22 cellular contexts compared by ENCODE assay signal in the genomic region with DNA sequence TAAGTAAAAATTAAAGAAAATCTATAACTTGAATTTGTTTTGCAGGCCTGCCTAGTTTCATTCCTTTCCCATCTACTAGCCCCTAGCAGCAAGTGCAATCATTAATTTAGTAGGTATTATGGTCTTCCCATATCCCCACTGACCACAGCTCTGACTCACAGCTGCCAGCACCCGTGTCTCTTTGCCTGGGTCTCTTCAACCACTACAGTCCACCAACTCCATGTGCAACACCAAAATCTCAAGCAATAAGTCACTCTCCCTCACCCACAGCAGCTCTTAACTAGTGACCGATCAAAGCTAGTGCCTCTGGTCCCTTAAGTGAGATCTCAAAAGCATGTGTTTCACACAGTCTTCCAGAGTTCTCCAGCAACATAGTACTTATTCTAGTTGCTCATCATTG. TPM values are rescaled to one million over a fixed set of nuclear protein-coding genes. Genes with fewer than 3 reads are reported as not detected.
"Had no signal": no experiment of that assay in that cellular context is flagged by ENCODE, and none has a peak within 500 bp of the region (broad histone marks: within the 10 kb centered on the region; RNA-seq: fewer than 3 reads in every experiment).

No MANE protein-coding gene starts in this region.

- ATAC-seq: activated CD8-positive, alpha-beta T cell treated with anti-CD3 and anti-CD28 coated beads for 36 hours; foreskin keratinocyte; heart left ventricle; mucosa of descending colon; stimulated activated naive CD8-positive, alpha-beta T cell treated with anti-CD3 and anti-CD28 coated beads, Interleukin-15, Interleukin-2, amounts not matched to agents 100 U/mL and 50 U/mL, for 24 hours had no signal

- H3K27me3 ChIP-seq: foreskin keratinocyte, heart left ventricle, right atrium auricular region, tibial artery had no signal

- DNase-seq: activated CD4-positive, alpha-beta T cell treated with anti-CD3 and anti-CD28 coated beads, Interleukin-2, amount 10 ng/mL, durations not matched to agents 24 days and 14 days; activated CD4-positive, CD25-positive, alpha-beta regulatory T cell; activated CD8-positive, alpha-beta T cell treated with anti-CD3 and anti-CD28 coated beads for 36 hours; activated naive CD4-positive, alpha-beta T cell treated with Interleukin-2 at 50 U/mL for 16 hours; activated naive CD8-positive, alpha-beta T cell treated with anti-CD3 and anti-CD28 coated beads, Interleukin-2, amount 10 ng/mL, durations not matched to agents 7 days and 5 days; activated T-cell treated with anti-CD3 and anti-CD28 coated beads, Interleukin-2, amount 50 U/mL, for 1 hour; caudate nucleus; foreskin keratinocyte; heart left ventricle; left ventricle myocardium inferior; mucosa of descending colon; naive B cell; stimulated activated CD4-positive, alpha-beta T cell treated with anti-CD3 and anti-CD28 coated beads, Interleukin-2, amount 100 ng/mL, for 24 hours; stimulated activated naive CD8-positive, alpha-beta T cell treated with anti-CD3 and anti-CD28 coated beads, Interleukin-15, Interleukin-2, amounts not matched to agents 100 U/mL and 50 U/mL, for 24 hours; substantia nigra; tibial artery had no signal

- H3K27me3 Mint-ChIP-seq: activated CD4-positive, alpha-beta T cell treated with anti-CD3 and anti-CD28 coated beads, Interleukin-2, amount 10 ng/mL, durations not matched to agents 24 days and 14 days; activated CD8-positive, alpha-beta T cell treated with anti-CD3 and anti-CD28 coated beads for 36 hours; memory B cell; naive B cell; progenitor cell of endocrine pancreas had no signal

- H3K4me3 ChIP-seq: heart left ventricle, left ventricle myocardium inferior, mucosa of descending colon, right atrium auricular region, tibial artery had no signal

- H3K4me1 Mint-ChIP-seq: activated CD4-positive, alpha-beta T cell treated with anti-CD3 and anti-CD28 coated beads, Interleukin-2, amount 10 ng/mL, durations not matched to agents 24 days and 14 days; activated naive CD8-positive, alpha-beta T cell treated with anti-CD3 and anti-CD28 coated beads, Interleukin-2, amount 10 ng/mL, durations not matched to agents 7 days and 5 days; brain; memory B cell; naive B cell; neural crest cell had no signal

- H3K27ac ChIP-seq: foreskin keratinocyte, heart left ventricle, left ventricle myocardium inferior, right atrium auricular region, tibial artery had no signal

- H3K9me3 Mint-ChIP-seq: activated CD4-positive, alpha-beta T cell treated with anti-CD3 and anti-CD28 coated beads, Interleukin-2, amount 10 ng/mL, durations not matched to agents 24 days and 14 days; activated CD8-positive, alpha-beta T cell treated with anti-CD3 and anti-CD28 coated beads for 36 hours; activated naive CD8-positive, alpha-beta T cell treated with anti-CD3 and anti-CD28 coated beads, Interleukin-2, amount 10 ng/mL, durations not matched to agents 7 days and 5 days; activated T-helper 2 cell treated with anti-CD3 and anti-CD28 coated beads, Interferon-gamma antibody, Interleukin-2, Interleukin-4, amounts not matched to agents 10 μg/mL and 5 μg/mL and 100 μg/mL, durations not matched to agents 14 hours and 24 hours and 36 hours; neural crest cell had no signal

- H3K4me1 ChIP-seq: foreskin keratinocyte, heart left ventricle, left ventricle myocardium inferior, right atrium auricular region, tibial artery had no signal

- H3K36me3 Mint-ChIP-seq: activated naive CD8-positive, alpha-beta T cell treated with anti-CD3 and anti-CD28 coated beads, Interleukin-2, amount 10 ng/mL, durations not matched to agents 7 days and 5 days; brain; memory B cell; naive B cell had no signal

- H3K36me3 ChIP-seq: heart left ventricle, left ventricle myocardium inferior, right atrium auricular region, tibial artery had no signal

- H3K4me3 Mint-ChIP-seq: activated CD4-positive, alpha-beta T cell treated with anti-CD3 and anti-CD28 coated beads, Interleukin-2, amount 10 ng/mL, durations not matched to agents 24 days and 14 days; activated CD8-positive, alpha-beta T cell treated with anti-CD3 and anti-CD28 coated beads for 36 hours; activated naive CD8-positive, alpha-beta T cell treated with anti-CD3 and anti-CD28 coated beads, Interleukin-2, amount 10 ng/mL, durations not matched to agents 7 days and 5 days; brain; memory B cell; naive B cell; neural crest cell had no signal

- H3K27ac Mint-ChIP-seq: activated CD4-positive, alpha-beta T cell treated with anti-CD3 and anti-CD28 coated beads, Interleukin-2, amount 10 ng/mL, durations not matched to agents 24 days and 14 days; activated CD8-positive, alpha-beta T cell treated with anti-CD3 and anti-CD28 coated beads for 36 hours; activated naive CD8-positive, alpha-beta T cell treated with anti-CD3 and anti-CD28 coated beads, Interleukin-2, amount 10 ng/mL, durations not matched to agents 7 days and 5 days; activated T-helper 2 cell treated with anti-CD3 and anti-CD28 coated beads, Interferon-gamma antibody, Interleukin-2, Interleukin-4, amounts not matched to agents 10 μg/mL and 5 μg/mL and 100 μg/mL, durations not matched to agents 14 hours and 24 hours and 36 hours; memory B cell; naive B cell; progenitor cell of endocrine pancreas had no signal

- H3K9me3 ChIP-seq: heart left ventricle, left ventricle myocardium inferior, mucosa of descending colon, right atrium auricular region, tibial artery had no signal

RNA-seq across cellular contexts. Expression of a gene that starts 26.0 kb away (rescaled TPM):
- total RNA-seq: activated CD4-positive, alpha-beta T cell treated with anti-CD3 and anti-CD28 coated beads, Interleukin-2, amount 10 ng/mL, durations not matched to agents 24 days and 14 days; activated CD8-positive, alpha-beta T cell treated with anti-CD3 and anti-CD28 coated beads for 36 hours; activated naive CD8-positive, alpha-beta T cell treated with anti-CD3 and anti-CD28 coated beads, Interleukin-2, amount 10 ng/mL, durations not matched to agents 7 days and 5 days; activated T-helper 2 cell treated with anti-CD3 and anti-CD28 coated beads, Interferon-gamma antibody, Interleukin-2, Interleukin-4, amounts not matched to agents 10 μg/mL and 5 μg/mL and 100 μg/mL, durations not matched to agents 14 hours and 24 hours and 36 hours; foreskin keratinocyte had no signal
